In the genomic region with DNA sequence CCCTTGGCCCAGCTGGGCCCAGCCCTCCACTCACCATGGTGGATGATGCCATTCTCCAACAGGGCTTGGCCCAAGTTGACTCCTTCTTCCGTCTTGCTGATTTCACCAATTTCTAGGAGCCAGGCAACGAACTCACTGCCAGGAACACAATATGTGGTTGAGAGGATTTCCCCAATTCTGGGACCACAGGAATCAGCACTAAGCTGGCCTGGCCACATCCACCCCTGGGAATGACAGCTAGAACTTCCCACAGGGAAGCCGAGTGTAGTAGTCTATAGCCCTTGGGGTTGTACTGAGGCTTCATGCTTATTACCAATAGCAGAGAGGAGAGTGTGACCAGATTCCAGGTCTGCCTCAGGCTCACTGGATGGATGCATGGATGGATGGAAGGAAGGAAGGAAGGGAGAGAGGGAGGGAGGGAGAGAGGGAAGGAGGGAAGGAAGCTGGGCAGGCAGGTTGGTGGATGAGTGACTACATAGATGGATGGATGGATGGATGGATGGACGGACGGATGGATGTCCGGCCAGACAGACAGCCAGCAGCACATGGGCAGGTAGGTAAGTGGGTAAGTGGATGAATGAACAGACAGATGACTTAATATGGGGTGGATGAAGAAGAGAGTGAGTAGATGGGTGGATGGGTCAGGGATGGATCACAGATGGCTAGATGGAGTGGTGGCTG, we compare ENCODE assay signal across 1 cellular context.
TF ChIP-seq lines count a peak whose summit lies in the region.

No MANE protein-coding gene starts in this region.

TF ChIP-seq in HEK293, 187 proteins besides CTCF, POLR2A, EP300 and RAD21 (continued from another document):
- TF ChIP-seq, protein P1, sequence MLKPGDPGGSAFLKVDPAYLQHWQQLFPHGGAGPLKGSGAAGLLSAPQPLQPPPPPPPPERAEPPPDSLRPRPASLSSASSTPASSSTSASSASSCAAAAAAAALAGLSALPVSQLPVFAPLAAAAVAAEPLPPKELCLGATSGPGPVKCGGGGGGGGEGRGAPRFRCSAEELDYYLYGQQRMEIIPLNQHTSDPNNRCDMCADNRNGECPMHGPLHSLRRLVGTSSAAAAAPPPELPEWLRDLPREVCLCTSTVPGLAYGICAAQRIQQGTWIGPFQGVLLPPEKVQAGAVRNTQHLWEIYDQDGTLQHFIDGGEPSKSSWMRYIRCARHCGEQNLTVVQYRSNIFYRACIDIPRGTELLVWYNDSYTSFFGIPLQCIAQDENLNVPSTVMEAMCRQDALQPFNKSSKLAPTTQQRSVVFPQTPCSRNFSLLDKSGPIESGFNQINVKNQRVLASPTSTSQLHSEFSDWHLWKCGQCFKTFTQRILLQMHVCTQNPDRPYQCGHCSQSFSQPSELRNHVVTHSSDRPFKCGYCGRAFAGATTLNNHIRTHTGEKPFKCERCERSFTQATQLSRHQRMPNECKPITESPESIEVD (tag by site-specific recombination; IDR thresholded peaks at IDR 0.05): no peak
- TF ChIP-seq ZNF366 (tag by site-specific recombination; conservative IDR thresholded peaks at IDR 0.05) (peak; percentile 96), GFI1B (tag by site-specific recombination; IDR thresholded peaks at IDR 0.05) (no peak), ZNF596 (tag by site-specific recombination; IDR thresholded peaks at IDR 0.05) (no peak), ZNF768 (tag by site-specific recombination; IDR thresholded peaks at IDR 0.05) (no peak), BCL11A (tag by site-specific recombination; IDR thresholded peaks at IDR 0.05; ENCODE audit: low read depth) (no peak), ZNF624 (tag by site-specific recombination; IDR thresholded peaks at IDR 0.05) (no peak), ZEB2 (tag by site-specific recombination; IDR thresholded peaks at IDR 0.05) (no peak), ZNF324 (tag by site-specific recombination; IDR thresholded peaks at IDR 0.05) (no peak), ZBTB26 (tag by site-specific recombination; optimal IDR thresholded peaks at IDR 0.05) (peak; percentile 10)
- TF ChIP-seq, protein P2, sequence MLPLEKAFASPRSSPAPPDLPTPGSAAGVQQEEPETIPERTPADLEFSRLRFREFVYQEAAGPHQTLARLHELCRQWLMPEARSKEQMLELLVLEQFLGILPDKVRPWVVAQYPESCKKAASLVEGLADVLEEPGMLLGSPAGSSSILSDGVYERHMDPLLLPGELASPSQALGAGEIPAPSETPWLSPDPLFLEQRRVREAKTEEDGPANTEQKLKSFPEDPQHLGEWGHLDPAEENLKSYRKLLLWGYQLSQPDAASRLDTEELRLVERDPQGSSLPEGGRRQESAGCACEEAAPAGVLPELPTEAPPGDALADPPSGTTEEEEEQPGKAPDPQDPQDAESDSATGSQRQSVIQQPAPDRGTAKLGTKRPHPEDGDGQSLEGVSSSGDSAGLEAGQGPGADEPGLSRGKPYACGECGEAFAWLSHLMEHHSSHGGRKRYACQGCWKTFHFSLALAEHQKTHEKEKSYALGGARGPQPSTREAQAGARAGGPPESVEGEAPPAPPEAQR (tag by site-specific recombination; IDR thresholded peaks at IDR 0.05): no peak
- TF ChIP-seq, protein P3, sequence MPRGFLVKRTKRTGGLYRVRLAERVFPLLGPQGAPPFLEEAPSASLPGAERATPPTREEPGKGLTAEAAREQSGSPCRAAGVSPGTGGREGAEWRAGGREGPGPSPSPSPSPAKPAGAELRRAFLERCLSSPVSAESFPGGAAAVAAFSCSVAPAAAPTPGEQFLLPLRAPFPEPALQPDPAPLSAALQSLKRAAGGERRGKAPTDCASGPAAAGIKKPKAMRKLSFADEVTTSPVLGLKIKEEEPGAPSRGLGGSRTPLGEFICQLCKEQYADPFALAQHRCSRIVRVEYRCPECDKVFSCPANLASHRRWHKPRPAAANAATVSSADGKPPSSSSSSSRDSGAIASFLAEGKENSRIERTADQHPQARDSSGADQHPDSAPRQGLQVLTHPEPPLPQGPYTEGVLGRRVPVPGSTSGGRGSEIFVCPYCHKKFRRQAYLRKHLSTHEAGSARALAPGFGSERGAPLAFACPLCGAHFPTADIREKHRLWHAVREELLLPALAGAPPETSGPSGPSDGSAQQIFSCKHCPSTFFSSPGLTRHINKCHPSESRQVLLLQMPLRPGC (tag by site-specific recombination; IDR thresholded peaks at IDR 0.05): no peak
- TF ChIP-seq, protein P4, sequence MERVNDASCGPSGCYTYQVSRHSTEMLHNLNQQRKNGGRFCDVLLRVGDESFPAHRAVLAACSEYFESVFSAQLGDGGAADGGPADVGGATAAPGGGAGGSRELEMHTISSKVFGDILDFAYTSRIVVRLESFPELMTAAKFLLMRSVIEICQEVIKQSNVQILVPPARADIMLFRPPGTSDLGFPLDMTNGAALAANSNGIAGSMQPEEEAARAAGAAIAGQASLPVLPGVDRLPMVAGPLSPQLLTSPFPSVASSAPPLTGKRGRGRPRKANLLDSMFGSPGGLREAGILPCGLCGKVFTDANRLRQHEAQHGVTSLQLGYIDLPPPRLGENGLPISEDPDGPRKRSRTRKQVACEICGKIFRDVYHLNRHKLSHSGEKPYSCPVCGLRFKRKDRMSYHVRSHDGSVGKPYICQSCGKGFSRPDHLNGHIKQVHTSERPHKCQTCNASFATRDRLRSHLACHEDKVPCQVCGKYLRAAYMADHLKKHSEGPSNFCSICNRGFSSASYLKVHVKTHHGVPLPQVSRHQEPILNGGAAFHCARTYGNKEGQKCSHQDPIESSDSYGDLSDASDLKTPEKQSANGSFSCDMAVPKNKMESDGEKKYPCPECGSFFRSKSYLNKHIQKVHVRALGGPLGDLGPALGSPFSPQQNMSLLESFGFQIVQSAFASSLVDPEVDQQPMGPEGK (tag by site-specific recombination; IDR thresholded peaks at IDR 0.05): 0 out of 2 replicates have a peak, but pooled peaks have one; percentile 3
